In genomic region chr16:1116693-1117077, GRCh38 we compare ENCODE assay signal across 7 cellular contexts. TPM values are rescaled to one million over a fixed set of nuclear protein-coding genes. Genes with fewer than 3 reads are reported as not detected.
"Had no signal": no experiment of that assay in that cellular context is flagged by ENCODE, and none has a peak within 500 bp of the region (broad histone marks: within the 10 kb centered on the region; RNA-seq: fewer than 3 reads in every experiment).

No MANE protein-coding gene starts in this region.

- H3K4me1 Mint-ChIP-seq: GM23338, H9 had no signal

- H3K9me3 Mint-ChIP-seq: GM23338, H9 had no signal

- H3K4me3 ChIP-seq: GM23338, K562 had no signal

- H2AFZ ChIP-seq: GM23338 had no signal

- FAIRE-seq: HTR-8/SVneo, K562 had no signal

- H3K27ac Mint-ChIP-seq: GM23338, H9 had no signal

- ATAC-seq: GM23338, K562 had no signal

- DNase-seq: H9, HCEC 1CT, IMR-90 had no signal

- H3K4me3 Mint-ChIP-seq: GM23338, H9 had no signal

- H3K4me2 ChIP-seq: GM23338 had no signal

RNA-seq across cellular contexts. Expression of gene C1QTNF8, which starts 20.6 kb away (rescaled TPM):
- total RNA-seq: GM23338, H4, H9, IMR-90, K562 had no signal
- polyA plus RNA-seq: GM23338, IMR-90, K562 had no signal

RNA-seq across cellular contexts. Expression of gene SSTR5, which starts 44.1 kb away (rescaled TPM):
- total RNA-seq: H4, IMR-90, K562 had no signal
- polyA plus RNA-seq: IMR-90, K562 had no signal
